ENCODE assay signal across 8 cellular contexts in the genomic region with DNA sequence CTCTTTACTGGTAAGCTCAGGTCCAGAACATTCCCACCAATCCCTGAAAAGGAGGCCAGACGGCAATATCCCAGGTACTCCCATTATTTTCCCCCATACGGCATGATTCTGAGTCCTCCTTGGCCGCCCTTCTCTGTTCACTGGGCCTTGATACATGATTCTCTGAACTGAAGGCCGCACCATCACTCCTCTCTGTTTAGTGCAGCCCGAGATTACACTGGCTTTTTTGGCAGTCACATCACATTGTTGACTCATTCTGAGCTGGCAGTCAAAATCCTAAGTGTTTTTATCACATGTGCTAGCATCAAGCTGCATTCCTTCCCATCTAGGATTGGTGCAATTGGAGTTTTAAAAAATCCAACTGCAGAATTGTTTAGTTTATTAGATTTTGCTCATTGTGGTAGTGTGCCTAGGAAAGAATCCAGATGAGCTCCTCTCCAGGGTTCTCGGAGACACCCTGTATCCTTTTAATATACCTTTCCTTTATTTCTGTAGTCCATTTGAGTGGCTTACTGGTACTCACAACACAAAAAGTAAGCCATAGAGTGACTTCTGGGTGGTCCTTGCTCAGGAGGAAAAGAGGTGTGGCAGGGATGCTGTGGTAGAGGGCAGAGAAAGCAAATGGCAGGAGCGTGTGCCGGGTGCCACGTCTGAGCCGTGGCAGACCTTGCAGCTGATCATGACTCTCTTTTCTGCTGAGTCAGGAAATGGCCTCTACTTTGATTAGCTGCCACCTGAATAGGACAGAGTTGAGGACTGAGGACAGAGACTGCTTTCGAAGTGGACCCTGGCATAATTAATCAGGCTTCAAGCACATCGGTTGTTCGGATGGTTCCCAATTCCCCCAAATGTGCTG.
DNase-seq lines count a peak whose midpoint lies in the region; ATAC-seq, FAIRE-seq and TF ChIP-seq lines count a peak whose summit lies in the region.
"Had no signal": no experiment of that assay in that cellular context is flagged by ENCODE, and none has a peak within 500 bp of the region (broad histone marks: within the 10 kb centered on the region; RNA-seq: fewer than 3 reads in every experiment).

No MANE protein-coding gene starts in this region.

- no peaks in the 10 kb centered on the region for H3K9me3 ChIP-seq in body of pancreas
- H3K9me3 ChIP-seq in keratinocyte (ENCODE audit: control insufficient read depth, low read depth, low read length) = no peaks in the 10 kb centered on the region
- no peaks in the 10 kb centered on the region for H3K9me3 ChIP-seq in tibial artery
- no peaks in the 10 kb centered on the region for H3K9me3 ChIP-seq in colonic mucosa

- no peak overlapping the region for H3K27ac ChIP-seq in body of pancreas
- H3K27ac ChIP-seq in keratinocyte (ENCODE audit: control insufficient read depth, insufficient read depth, low read length) = no peak overlapping the region
- H3K27ac ChIP-seq in tibial artery = peak overlapping the region; percentile 75 to 78
- H3K27ac ChIP-seq in colonic mucosa = no peak overlapping the region

- intact Hi-C loops in body of pancreas (cut with DNase I) (no loop called here), tibial artery (cut with DNase I; ENCODE audit: low total_unique reads) (loop anchor here (5.0 kb wide), 1 partner anchor 466 kb away; a partner anchor contains a TSS), colonic mucosa (cut with DNase I) (no loop called here)

- no peaks in the 10 kb centered on the region for H4K20me1 ChIP-seq in keratinocyte (ENCODE audit: control insufficient read depth, extremely low read depth, insufficient read depth, low read length)

- H3K36me3 ChIP-seq in body of pancreas (replicated peaks in 1 of 2; ENCODE audit: insufficient read depth in 1 of 2, low read depth in 2 of 2) (no peaks in the 10 kb centered on the region), keratinocyte (ENCODE audit: control insufficient read depth in 2 of 2, extremely low read depth in 1 of 2, insufficient read depth in 2 of 2, low read length in 2 of 2) (no peaks in the 10 kb centered on the region), tibial artery (no peaks in the 10 kb centered on the region), colonic mucosa (no peaks in the 10 kb centered on the region)

- dilution Hi-C loops in keratinocyte (cut with MboI; ENCODE audit: extremely low pct_ligation_motif_present, low sequenced_read_pairs) = no loop called here

- TF ChIP-seq CTCF in body of pancreas (IDR thresholded peaks at IDR 0.05) (no peak), keratinocyte (optimal IDR thresholded peaks at IDR 0.05 in 1 of 3, IDR thresholded peaks at IDR 0.05 in 1 of 3, conservative IDR thresholded peaks at IDR 0.05 in 1 of 3; ENCODE audit: extremely low read depth in 1 of 3, insufficient read depth in 2 of 3, low read length in 3 of 3) (no peak), tibial artery (IDR thresholded peaks at IDR 0.05) (no peak), colonic mucosa (IDR thresholded peaks at IDR 0.05) (no peak)

- no peaks in the 10 kb centered on the region for H3K4me1 ChIP-seq in body of pancreas
- H3K4me1 ChIP-seq in keratinocyte (ENCODE audit: control insufficient read depth, extremely low read depth, insufficient read depth, low read length) = peaks cover 20% of the 10 kb centered on the region
- H3K4me1 ChIP-seq in tibial artery = peaks cover 0 to 19% (median 9%) of the 10 kb centered on the region in 4 donors
- H3K4me1 ChIP-seq in colonic mucosa = no peaks in the 10 kb centered on the region

- no peaks in the 10 kb centered on the region for H3K9me1 ChIP-seq in keratinocyte (ENCODE audit: control insufficient read depth, extremely low read depth, insufficient read depth, low read length)

- WGBS in body of pancreas, 2 donors = 68 to 75% methylated on average over 13 of the region's 13 CpGs

- TF ChIP-seq POLR2A in body of pancreas (IDR thresholded peaks at IDR 0.05) = no peak

- peak; percentile 81 for FAIRE-seq in keratinocyte (lab: Jason Lieb, UNC)

- H2AFZ ChIP-seq in keratinocyte (ENCODE audit: control insufficient read depth, low read length) = no peak overlapping the region

- no peak overlapping the region for H3K4me2 ChIP-seq in keratinocyte (ENCODE audit: control insufficient read depth, extremely low read depth, insufficient read depth, low read depth, low read length)

- H3K27me3 ChIP-seq in body of pancreas (no peaks in the 10 kb centered on the region), keratinocyte (ENCODE audit: control insufficient read depth, extremely low read depth, insufficient read depth, low read length) (no peaks in the 10 kb centered on the region), tibial artery (no peaks in the 10 kb centered on the region), colonic mucosa (no peaks in the 10 kb centered on the region)

- DNase-seq in HS-27A (ENCODE audit: low read depth) (peak; percentile 66), body of pancreas (peak in 2 of 4 donors; percentile 17 to 36), keratinocyte (ENCODE audit: low read depth, low spot score) (peak; percentile 56), tibial artery (peak; percentile 71 to 83), colonic mucosa (no peak), NCI-H2107 treated with DMSO at 0.1 percent for 48 hours (lab: John Stamatoyannopoulos, UW; ENCODE audit: unreplicated experiment) (no peak)
- DNase-seq: activated effector memory CD4-positive, alpha-beta T cell treated with anti-CD3 and anti-CD28 coated beads, Interleukin-2, amount 50 U/mL, for 16 hours had no signal

- ATAC-seq in body of pancreas (peak; percentile 60), GM18502 (IDR thresholded peaks at IDR 0.05; ENCODE audit: poor library complexity, unreplicated experiment) (no peak)

- no peaks in the 10 kb centered on the region for H3K79me2 ChIP-seq in keratinocyte (ENCODE audit: control insufficient read depth, insufficient read depth, low read length)

- H3K4me3 ChIP-seq in body of pancreas (no peak overlapping the region), keratinocyte (ENCODE audit: control insufficient read depth in 2 of 3, extremely low read depth in 1 of 3, insufficient read depth in 2 of 3, low read depth in 1 of 3, low read length in 3 of 3) (no peak overlapping the region), tibial artery (no peak overlapping the region), colonic mucosa (no peak overlapping the region)

- H3K9ac ChIP-seq in keratinocyte (ENCODE audit: control insufficient read depth, extremely low read depth, insufficient read depth, low read length) (no peak overlapping the region), colonic mucosa (ENCODE audit: low read depth in 2 of 2, low read length in 2 of 2) (no peak overlapping the region)

Comparison
In these comparisons a context has a peak if more than half of its experiments do, and no peak if none do; other contexts are left out.
1. DNase-seq: peak in HS-27A (single experiment), keratinocyte (single experiment) and tibial artery (2 of 2); none in colonic mucosa (single experiment) and NCI-H2107 treated with DMSO at 0.1 percent for 48 hours (single experiment).
2. H3K27ac ChIP-seq: peak in tibial artery (2 of 2); none in body of pancreas (0 of 4), keratinocyte (single experiment) and colonic mucosa (single experiment).